Comparison of ENCODE assay signal across 1 cellular context in the genomic region with DNA sequence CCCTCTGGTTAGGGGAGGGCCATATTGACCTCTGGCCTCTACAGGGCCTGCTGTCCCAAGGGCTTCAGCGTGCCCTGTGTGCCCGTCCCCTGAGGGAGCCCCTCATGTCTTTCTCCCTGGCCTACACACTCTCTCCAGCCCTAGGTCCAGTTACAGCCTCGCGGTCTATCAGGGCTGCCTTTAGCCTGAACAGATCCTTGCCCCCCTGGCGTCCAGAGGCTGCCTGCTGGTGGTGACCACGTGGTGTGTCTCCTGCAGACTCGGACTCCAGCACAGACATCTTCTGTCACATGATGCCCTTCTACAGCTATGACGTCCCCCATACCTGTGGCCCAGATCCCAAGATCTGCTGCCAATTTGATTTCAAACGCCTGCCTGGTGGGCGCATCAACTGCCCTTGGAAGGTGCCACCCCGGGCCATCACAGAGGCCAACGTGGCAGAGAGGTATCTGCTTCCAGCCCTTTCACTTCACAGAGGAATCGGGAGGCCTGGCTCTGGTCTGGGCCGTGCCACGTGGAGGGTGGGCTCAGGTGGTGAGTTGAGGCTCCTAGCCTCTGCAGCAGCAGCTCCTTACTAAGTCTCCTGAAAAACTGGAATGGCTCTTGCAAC.
TF ChIP-seq lines count a peak whose summit lies in the region.

No MANE protein-coding gene starts in this region.

TF ChIP-seq in HepG2, 621 proteins besides CTCF, POLR2A, EP300 and RAD21:
- TF ChIP-seq, protein P1, sequence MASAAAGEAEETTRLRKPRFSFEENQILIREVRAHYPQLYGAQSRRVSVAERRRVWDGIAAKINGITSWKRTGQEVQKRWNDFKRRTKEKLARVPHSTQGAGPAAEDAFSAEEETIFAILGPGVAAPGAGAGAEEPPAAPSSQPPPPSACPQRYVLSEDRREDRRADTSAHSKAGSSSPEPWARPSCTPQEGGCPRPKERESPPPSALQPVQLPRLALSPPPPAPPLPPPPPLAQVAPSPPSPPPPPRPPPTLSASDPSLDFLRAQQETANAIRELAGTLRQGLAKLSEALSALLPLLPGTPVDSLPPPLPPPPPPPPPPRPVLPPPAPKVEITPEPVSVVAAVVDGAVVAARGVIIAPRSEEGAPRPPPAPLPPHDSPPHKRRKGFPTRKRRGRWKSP (CRISPR knock-in tag; IDR thresholded peaks at IDR 0.05), result no peak
- TF ChIP-seq ZNF770 (CRISPR knock-in tag; IDR thresholded peaks at IDR 0.05) (no peak), ZNF24 (IDR thresholded peaks at IDR 0.05) (no peak), ZNF501 (CRISPR knock-in tag; IDR thresholded peaks at IDR 0.05) (no peak), ETS1 (CRISPR knock-in tag; IDR thresholded peaks at IDR 0.05) (no peak), ZNF513 (CRISPR knock-in tag; conservative IDR thresholded peaks at IDR 0.05) (no peak)
